3 cellular contexts compared by ENCODE assay signal in the genomic region with DNA sequence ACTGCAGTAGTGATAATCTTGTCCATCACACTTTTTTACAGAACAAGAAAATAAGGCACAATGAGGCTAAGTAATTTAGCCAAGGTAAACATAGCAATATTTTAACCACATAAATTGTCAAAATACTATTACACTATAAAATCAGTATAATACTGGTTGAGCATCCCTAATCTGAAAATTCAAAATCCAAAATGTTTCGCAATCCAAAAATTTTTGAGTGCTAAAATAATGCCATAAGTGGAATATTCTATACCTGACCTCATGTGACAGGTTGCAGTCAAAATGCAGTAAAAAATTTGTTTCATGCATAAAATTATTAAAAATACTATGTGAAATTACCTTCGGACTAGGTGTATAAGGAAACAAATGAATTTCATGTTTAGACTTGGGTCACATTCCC.
TF ChIP-seq lines count a peak whose summit lies in the region.

No MANE protein-coding gene starts in this region.

TF ChIP-seq in IMR-90, 13 proteins besides CTCF, POLR2A, EP300 and RAD21 (continued from another document):
- TF ChIP-seq BHLHE40 (IDR thresholded peaks at IDR 0.05; ENCODE audit: low read depth, low read length) (no peak), CEBPB (IDR thresholded peaks at IDR 0.05; ENCODE audit: low read depth, low read length) (peak; percentile 81), NFE2L2 (IDR thresholded peaks at IDR 0.05; ENCODE audit: low read depth, low read length) (no peak)
TF ChIP-seq in IMR-90: peak in this region for 1.

TF ChIP-seq in Ishikawa, 13 proteins besides CTCF, POLR2A, EP300 and RAD21:
- peak; percentile 40; the same call in 1 of the 2 replicates for TF ChIP-seq CEBPB (IDR thresholded peaks at IDR 0.05)
- TF ChIP-seq, protein P1, sequence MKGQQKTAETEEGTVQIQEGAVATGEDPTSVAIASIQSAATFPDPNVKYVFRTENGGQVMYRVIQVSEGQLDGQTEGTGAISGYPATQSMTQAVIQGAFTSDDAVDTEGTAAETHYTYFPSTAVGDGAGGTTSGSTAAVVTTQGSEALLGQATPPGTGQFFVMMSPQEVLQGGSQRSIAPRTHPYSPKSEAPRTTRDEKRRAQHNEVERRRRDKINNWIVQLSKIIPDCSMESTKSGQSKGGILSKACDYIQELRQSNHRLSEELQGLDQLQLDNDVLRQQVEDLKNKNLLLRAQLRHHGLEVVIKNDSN (IDR thresholded peaks at IDR 0.05), result no peak

TF ChIP-seq in H1, 55 proteins besides CTCF, POLR2A, EP300 and RAD21 (continued from another document):
- TF ChIP-seq CEBPB (IDR thresholded peaks at IDR 0.05; ENCODE audit: low read depth, low read length), result peak; percentile 48; the same call in 1 of the 2 replicates
TF ChIP-seq in H1: peak in this region for 1.
